In the genomic region with DNA sequence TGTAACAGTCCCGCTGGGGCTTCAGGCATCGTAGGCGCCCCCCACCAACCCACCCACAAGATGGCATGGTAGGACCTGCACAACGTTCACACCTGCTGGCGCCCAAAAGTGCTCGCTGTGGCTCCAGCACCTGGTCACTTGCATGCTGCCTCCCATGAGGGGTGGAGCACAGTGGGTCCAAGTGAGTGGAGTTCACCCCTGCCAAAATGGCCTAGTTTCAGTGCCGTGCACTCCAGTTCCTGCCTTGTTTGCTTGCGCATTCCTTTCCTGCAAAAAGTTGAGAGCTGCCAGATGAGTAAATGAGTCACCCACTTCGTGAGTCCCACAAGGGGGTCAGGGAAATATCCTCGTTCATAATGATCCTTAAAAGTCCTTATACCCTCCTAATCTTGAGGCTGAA, we compare ENCODE assay signal across 27 cellular contexts.
A peak's percentile ranks its signal among the peaks of the same experiment; 100 is the strongest.
DNase-seq lines count a peak whose midpoint lies in the region; ATAC-seq, FAIRE-seq and TF ChIP-seq lines count a peak whose summit lies in the region.
"Had no signal": no experiment of that assay in that cellular context is flagged by ENCODE, and none has a peak within 500 bp of the region (broad histone marks: within the 10 kb centered on the region; RNA-seq: fewer than 3 reads in every experiment).

No MANE protein-coding gene starts in this region.

- H4K91ac ChIP-seq in H1 (replicated peaks; ENCODE audit: insufficient read length, low read length) (no peak overlapping the region), mesenchymal stem cell (ENCODE audit: low read length) (no peak overlapping the region)

- H3K4me1 ChIP-seq in H1 (replicated peaks in 1 of 4; ENCODE audit: control insufficient read depth in 3 of 4, insufficient read depth in 4 of 4, low read length in 3 of 4) = 0 out of 7 replicates have a peak, but pooled peaks cover 0 to 2% (median 0%) of the 10 kb centered on the region in 4 experiments
- H3K4me1 ChIP-seq in mesenchymal stem cell (ENCODE audit: control insufficient read depth, insufficient read depth, low read depth, low read length) = peaks cover 2% of the 10 kb centered on the region
- H3K4me1 ChIP-seq in OCI-LY7 (ENCODE audit: insufficient read depth, low read length, poor library complexity, severe bottlenecking) = no peaks in the 10 kb centered on the region
- H3K4me1 ChIP-seq: gastroesophageal sphincter had no signal

- TF ChIP-seq RAD21 in H1 (IDR thresholded peaks at IDR 0.05 in 1 of 2, conservative IDR thresholded peaks at IDR 0.05 in 1 of 2; ENCODE audit: low read depth in 2 of 2, low read length in 2 of 2) = peak; percentile 34 to 52; a peak in 3 of 4 replicates

- no peak for FAIRE-seq in H1 (lab: Jason Lieb, UNC)

- TF ChIP-seq POLR2A in H1 (IDR thresholded peaks at IDR 0.05; ENCODE audit: control extremely low read depth in 1 of 2, low read depth in 2 of 2, low read length in 2 of 2) = no peak

- H2AFZ ChIP-seq in H1 (ENCODE audit: low read length) = no peak overlapping the region
- no peak overlapping the region for H2AFZ ChIP-seq in mesenchymal stem cell (ENCODE audit: low read depth, low read length)
- no peak overlapping the region for H2AFZ ChIP-seq in OCI-LY7 (ENCODE audit: low read length)

- H2BK15ac ChIP-seq in H1 (ENCODE audit: low read length) = no peak overlapping the region
- H2BK15ac ChIP-seq in mesenchymal stem cell (ENCODE audit: low read depth, poor library complexity, severe bottlenecking) = no peak overlapping the region

- intact Hi-C loops in OCI-LY7 (cut with micrococcal nuclease; ENCODE audit: unreplicated experiment) = no loop called here

- H4K8ac ChIP-seq in H1 (ENCODE audit: extremely low read depth, insufficient read depth, low read length) = no peak overlapping the region
- H4K8ac ChIP-seq in mesenchymal stem cell (ENCODE audit: low read length) = no peak overlapping the region

- H4K5ac ChIP-seq in H1 (ENCODE audit: insufficient read length, low read depth, low read length) = no peak overlapping the region

- DNase-seq in EL (peak; percentile 18), NCI-H226 (peak; percentile 5), H1 (ENCODE audit: low read depth in 1 of 2, low spot score in 2 of 2) (no peak), mesenchymal stem cell (peak; percentile 18), nucleus accumbens (lab: John Stamatoyannopoulos, UW) (no peak), OCI-LY7 (ENCODE audit: low spot score) (no peak)
- no peak for DNase-seq in activated CD4-positive, alpha-beta T cell treated with anti-CD3 and anti-CD28 coated beads, Interleukin-2, amount 50 U/mL, for 4 hours
- DNase-seq: activated naive CD4-positive, alpha-beta T cell treated with anti-CD3 and anti-CD28 coated beads, Interleukin-2, amount 10 ng/mL, durations not matched to agents 7 days and 5 days; amniotic stem cell; central memory CD4-positive, alpha-beta T cell; GF-D8; hypothalamus; left ventricle myocardium superior; mucosa of descending colon; MV-4-11; NCI-H146; NCI-H524; nephron progenitor cell; NK-92 treated with Interleukin-12 subunit alpha and Interleukin-12 subunit beta, amount 100 ng/mL, for 24 hours; ovary; SHP77 treated with DMSO at 0.1 percent for 48 hours; SW 1271; T1000 had no signal

- CTCF ChIA-PET in H1 (lab: Charles Lee; ENCODE audit: partially characterized antibody) (interaction anchor here (0.9 to 1.5 kb wide), 2 partner anchors 188 to 745 kb away, joined by 3 to 6 read pairs; no protein-coding TSS in a partner anchor), OCI-LY7 (lab: Charles Lee; ENCODE audit: unreplicated experiment) (no interaction called here)

- TF ChIP-seq CTCF in H1 (IDR thresholded peaks at IDR 0.05; ENCODE audit: control extremely low read depth in 1 of 3, insufficient read depth in 1 of 3, low read depth in 1 of 3, low read length in 3 of 3) (peak in 1 of 3 experiments; percentile 13; a peak in 1 of 4 replicates), OCI-LY7 (conservative IDR thresholded peaks at IDR 0.05; ENCODE audit: low read length) (no peak)

- ATAC-seq in HG03097 (IDR thresholded peaks at IDR 0.05; ENCODE audit: low FRiP score, unreplicated experiment) = no peak
- ATAC-seq: gastroesophageal sphincter, left ventricle myocardium superior, mucosa of descending colon had no signal

- H3K23ac ChIP-seq in H1 (ENCODE audit: insufficient read length) (no peak overlapping the region), mesenchymal stem cell (ENCODE audit: low read length in 2 of 2) (no peak overlapping the region)

- H2BK20ac ChIP-seq in H1 (ENCODE audit: low read length) = no peak overlapping the region

- H3K18ac ChIP-seq in H1 (ENCODE audit: extremely low read depth, low read length) (no peak overlapping the region), mesenchymal stem cell (ENCODE audit: low read depth in 1 of 2, low read length in 2 of 2) (no peak overlapping the region)

- H3K27ac ChIP-seq in H1 (ENCODE audit: low read depth, low read length) = no peak overlapping the region
- H3K27ac ChIP-seq in mesenchymal stem cell (ENCODE audit: low read length, poor library complexity, severe bottlenecking) = no peak overlapping the region
- no peak overlapping the region for H3K27ac ChIP-seq in OCI-LY7 (ENCODE audit: low read depth, low read length, poor library complexity, severe bottlenecking)
- H3K27ac ChIP-seq: gastroesophageal sphincter, ovary, skin epidermis, thoracic aorta had no signal

- H3K9me2 ChIP-seq in OCI-LY7 (ENCODE audit: insufficient read depth, low read length) = no peaks in the 10 kb centered on the region

- H4K20me1 ChIP-seq in H1 (replicated peaks in 1 of 2; ENCODE audit: control insufficient read depth in 1 of 2, insufficient read depth in 2 of 2, low read length in 2 of 2) = no peaks in the 10 kb centered on the region
- no peaks in the 10 kb centered on the region for H4K20me1 ChIP-seq in OCI-LY7 (ENCODE audit: insufficient read depth, low read length)

- H3K79me1 ChIP-seq in H1 (ENCODE audit: low read depth, low read length) (no peaks in the 10 kb centered on the region), mesenchymal stem cell (replicated peaks; ENCODE audit: low read length, poor library complexity, severe bottlenecking) (no peaks in the 10 kb centered on the region)

- H3K14ac ChIP-seq in H1 (ENCODE audit: insufficient read length) (no peak overlapping the region), mesenchymal stem cell (ENCODE audit: low read length in 2 of 2) (no peak overlapping the region)

- no peaks in the 10 kb centered on the region for H3K79me2 ChIP-seq in H1 (ENCODE audit: control insufficient read depth in 1 of 2, insufficient read depth in 2 of 2, low read length in 2 of 2)
- H3K79me2 ChIP-seq in OCI-LY7 (ENCODE audit: insufficient read depth, low read depth, low read length) = no peaks in the 10 kb centered on the region

- H3K4me3 ChIP-seq in H1 (ENCODE audit: extremely low read depth in 1 of 4, insufficient read depth in 2 of 4, low read depth in 3 of 4, low read length in 4 of 4) (no peak overlapping the region), mesenchymal stem cell (ENCODE audit: insufficient read depth in 1 of 2, low read depth in 1 of 2, low read length in 2 of 2) (no peak overlapping the region), OCI-LY7 (ENCODE audit: low read depth, low read length, poor library complexity, severe bottlenecking) (no peak overlapping the region)
- H3K4me3 ChIP-seq: gastroesophageal sphincter, mucosa of descending colon, ovary, skin epidermis, thoracic aorta had no signal

- H3K23me2 ChIP-seq in H1 (ENCODE audit: low read depth, low read length) = no peaks in the 10 kb centered on the region

- H2BK120ac ChIP-seq in H1 (replicated peaks; ENCODE audit: low read depth, low read length) (no peak overlapping the region), mesenchymal stem cell (ENCODE audit: low read depth, low read length) (no peak overlapping the region)

- H3K56ac ChIP-seq in H1 (replicated peaks; ENCODE audit: insufficient read length, low read depth, low read length) = no peak overlapping the region

- H3K9ac ChIP-seq in H1 (replicated peaks in 1 of 4; ENCODE audit: extremely low read depth in 1 of 4, low read depth in 3 of 4, low read length in 3 of 4) (no peak overlapping the region), mesenchymal stem cell (ENCODE audit: low read length) (no peak overlapping the region)

- no peaks in the 10 kb centered on the region for H3K36me3 ChIP-seq in H1 (ENCODE audit: control insufficient read depth in 2 of 4, insufficient read depth in 4 of 4, low read length in 3 of 4)
- H3K36me3 ChIP-seq in mesenchymal stem cell (ENCODE audit: control insufficient read depth in 1 of 2, insufficient read depth in 2 of 2, low read depth in 1 of 2, low read length in 2 of 2) = no peaks in the 10 kb centered on the region
- H3K36me3 ChIP-seq in OCI-LY7 (ENCODE audit: insufficient read depth, low read length) = no peaks in the 10 kb centered on the region
- H3K36me3 ChIP-seq: gastroesophageal sphincter, ovary, thoracic aorta had no signal

- no peak overlapping the region for H2AK5ac ChIP-seq in H1 (ENCODE audit: low read depth, low read length)
- no peak overlapping the region for H2AK5ac ChIP-seq in mesenchymal stem cell (ENCODE audit: low read length, severe bottlenecking)

- TF ChIP-seq EP300 in H1 (IDR thresholded peaks at IDR 0.05; ENCODE audit: borderline replicate concordance in 1 of 2, low read depth in 2 of 2, low read length in 2 of 2) = no peak

- POLR2A ChIA-PET in H1 (lab: Charles Lee; ENCODE audit: partially characterized antibody) = no interaction called here
- POLR2A ChIA-PET in OCI-LY7 (lab: Charles Lee) = no interaction called here

- no peak overlapping the region for H3K4ac ChIP-seq in H1 (replicated peaks; ENCODE audit: insufficient read length, low read depth, low read length)
- no peak overlapping the region for H3K4ac ChIP-seq in mesenchymal stem cell (ENCODE audit: low read depth in 1 of 2, low read length in 2 of 2)

- H3K4me2 ChIP-seq in H1 (ENCODE audit: insufficient read depth in 1 of 2, low read depth in 2 of 2, low read length in 2 of 2) (no peak overlapping the region), mesenchymal stem cell (ENCODE audit: low read length, poor library complexity, severe bottlenecking) (no peak overlapping the region), OCI-LY7 (ENCODE audit: low read length) (no peak overlapping the region)

- H3K9me3 ChIP-seq in H1 (ENCODE audit: insufficient read depth in 2 of 2, low read depth in 1 of 2, low read length in 1 of 2) = 0 out of 4 replicates have a peak, but pooled peaks cover 0 to under 1% of the 10 kb centered on the region in 2 experiments
- no peaks in the 10 kb centered on the region for H3K9me3 ChIP-seq in mesenchymal stem cell (ENCODE audit: control insufficient read depth, low read length)
- H3K9me3 ChIP-seq in OCI-LY7 (ENCODE audit: low read length) = no peaks in the 10 kb centered on the region
- H3K9me3 ChIP-seq: gastroesophageal sphincter, mucosa of descending colon, ovary, thoracic aorta had no signal

- H2BK12ac ChIP-seq in H1 (ENCODE audit: low read depth, low read length) (peak overlapping the region; percentile 39; the same call in 1 of the 2 replicates), mesenchymal stem cell (ENCODE audit: low read length in 2 of 2) (no peak overlapping the region)

- H3K27me3 ChIP-seq in H1 (replicated peaks in 1 of 4; ENCODE audit: control insufficient read depth in 3 of 4, extremely low read depth in 1 of 4, insufficient read depth in 3 of 4, low read length in 3 of 4) (no peaks in the 10 kb centered on the region), mesenchymal stem cell (ENCODE audit: control insufficient read depth in 1 of 2, insufficient read depth in 1 of 2, low read length in 2 of 2) (no peaks in the 10 kb centered on the region)
- H3K27me3 ChIP-seq: gastroesophageal sphincter, ovary had no signal

- no TSS peak for BruUV-seq in OCI-LY7 (replicated peaks; lab: Mats Ljungman, UMichigan)

- WGBS in H1 (ENCODE audit: extremely low coverage in 1 of 2, insufficient coverage in 1 of 2, insufficient read length in 1 of 2, insufficient replicate concordance in 2 of 2, low coverage in 1 of 2, low lambda C conversion rate in 2 of 2, missing lambda C conversion rate in 1 of 2), 2 experiments = 91% methylated on average over 10 of the region's 10 CpGs; no CpG with 5 or more reads in 1 of the 2 experiments
- WGBS in mesenchymal stem cell = 79% methylated on average over 10 of the region's 10 CpGs

- H2BK5ac ChIP-seq in H1 (ENCODE audit: low read depth, low read length) (no peak overlapping the region), mesenchymal stem cell (ENCODE audit: low read depth, low read length, poor library complexity, severe bottlenecking) (no peak overlapping the region)

Comparison
In these comparisons a context has a peak if more than half of its experiments do, and no peak if none do; other contexts are left out.
1. DNase-seq: peak in EL (single experiment), NCI-H226 (single experiment) and mesenchymal stem cell (single experiment); none in H1 (0 of 2), nucleus accumbens (0 of 56), activated CD4-positive, alpha-beta T cell treated with anti-CD3 and anti-CD28 coated beads, Interleukin-2, amount 50 U/mL, for 4 hours (0 of 2) and OCI-LY7 (single experiment).